8 cellular contexts compared by ENCODE assay signal in genomic region chr16:54633943-54634362, GRCh38.
DNase-seq lines count a peak whose midpoint lies in the region; ATAC-seq and TF ChIP-seq lines count a peak whose summit lies in the region.

No MANE protein-coding gene starts in this region.

- TF ChIP-seq CTCF in C4-2B (conservative IDR thresholded peaks at IDR 0.05) (peak; percentile 57), ascending aorta (IDR thresholded peaks at IDR 0.05) (peak; percentile 47 to 83 (median 81)), lower lobe of right lung (IDR thresholded peaks at IDR 0.05) (peak; percentile 45)

- H3K4me1 ChIP-seq in ascending aorta, result peaks cover 0 to 8% of the 10 kb centered on the region in 2 donors
- peaks cover 6% of the 10 kb centered on the region for H3K4me1 ChIP-seq in lower lobe of right lung

- peak; percentile 57 to 80 for ATAC-seq in lower lobe of right lung
- no peak for ATAC-seq in HG02588 (IDR thresholded peaks at IDR 0.05; ENCODE audit: unreplicated experiment)
- no peak for ATAC-seq in GM18502 (IDR thresholded peaks at IDR 0.05; ENCODE audit: poor library complexity, unreplicated experiment)

- H3K4me3 ChIP-seq in ascending aorta (no peak overlapping the region), lower lobe of right lung (no peak overlapping the region)

- no peak overlapping the region for H3K27ac ChIP-seq in C4-2B
- H3K27ac ChIP-seq in ascending aorta, result peak overlapping the region; percentile 22 to 42
- H3K27ac ChIP-seq in lower lobe of right lung, result peak overlapping the region; percentile 41

- DNase-seq in HT-29 (ENCODE audit: low spot score) (peak; percentile 15), ascending aorta (ENCODE audit: low spot score in 2 of 2) (peak in 1 of 2 donors; percentile 84), lower lobe of right lung (no peak), middle frontal gyrus (ENCODE audit: extremely low spot score, low spot score) (no peak), DMS114 treated with DMSO at 0.1 percent for 48 hours (lab: John Stamatoyannopoulos, UW; ENCODE audit: unreplicated experiment) (no peak)

- intact Hi-C loops in ascending aorta (cut with DNase I) (loop anchor here (1.0 to 10.0 kb wide), 7 partner anchors 21 to 1129 kb away; partner anchors contain the start of genes AKTIP and IRX3), lower lobe of right lung (cut with DNase I) (no loop called here)

- H3K36me3 ChIP-seq in ascending aorta, result no peaks in the 10 kb centered on the region
- no peaks in the 10 kb centered on the region for H3K36me3 ChIP-seq in lower lobe of right lung

- H3K27me3 ChIP-seq in ascending aorta (no peaks in the 10 kb centered on the region), lower lobe of right lung (ENCODE audit: low read depth) (no peaks in the 10 kb centered on the region)

- H3K9me3 ChIP-seq in ascending aorta, result no peaks in the 10 kb centered on the region
- H3K9me3 ChIP-seq in lower lobe of right lung, result no peaks in the 10 kb centered on the region

Comparison
In these comparisons a context has a peak if more than half of its experiments do, and no peak if none do; other contexts are left out.
1. ATAC-seq: peak in lower lobe of right lung (2 of 2); none in HG02588 (single experiment) and GM18502 (single experiment).
2. Peak in every context shown above with its lines, with median percentiles within 50 percentile points of each other: CTCF ChIP-seq.